Comparison of ENCODE assay signal across 8 cellular contexts in the genomic region with DNA sequence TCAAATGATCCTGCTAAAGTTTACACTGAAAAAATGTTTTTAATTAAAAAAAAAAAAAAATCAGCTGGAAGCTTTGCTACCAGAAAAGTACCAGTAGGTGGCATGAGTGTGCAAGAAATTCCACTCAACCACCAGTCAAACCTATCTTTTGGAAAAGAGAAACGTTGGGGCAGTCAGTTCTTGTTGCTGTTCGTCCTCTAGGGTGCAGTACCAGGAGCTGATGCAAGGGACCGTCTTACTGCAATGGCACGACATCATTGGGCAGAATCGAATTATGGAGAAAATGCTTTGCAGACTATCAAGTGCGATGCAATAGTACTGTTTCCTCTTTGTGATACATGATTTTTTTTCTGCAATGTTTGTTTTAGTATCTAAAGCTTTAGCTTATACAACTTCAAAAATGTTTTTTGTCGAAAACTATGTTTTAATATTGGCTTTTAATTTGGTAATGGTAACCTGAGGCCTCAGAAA. TPM values are rescaled to one million over a fixed set of nuclear protein-coding genes. Genes with fewer than 3 reads are reported as not detected.
DNase-seq lines count a peak whose midpoint lies in the region; ATAC-seq and TF ChIP-seq lines count a peak whose summit lies in the region.

No MANE protein-coding gene starts in this region.

- intact Hi-C loops in CD4-positive, alpha-beta T cell (cut with DNase I, micrococcal nuclease) = loop anchor here (1.0 to 10.0 kb wide), 7 partner anchors 74 to 1360 kb away; no protein-coding TSS in a partner anchor

- H3K9me3 ChIP-seq in CD4-positive, alpha-beta T cell (ENCODE audit: control insufficient read depth, low read length) = no peaks in the 10 kb centered on the region

- H3K9me3 Mint-ChIP-seq in CD4-positive, alpha-beta T cell = no peaks in the 10 kb centered on the region
- H3K9me3 Mint-ChIP-seq in WTC11 = no peaks in the 10 kb centered on the region

- peak in 9 of 10 experiments; percentile 23 to 70 (median 39) for DNase-seq in CD4-positive, alpha-beta T cell
- DNase-seq in NCI-H345 treated with DMSO at 0.1 percent for 48 hours (lab: John Stamatoyannopoulos, UW; ENCODE audit: unreplicated experiment) = peak; percentile 91
- peak; percentile 54 for DNase-seq in WTC11 (ENCODE audit: low spot score)
- peak; percentile 96 for DNase-seq in choroid plexus epithelial cell (ENCODE audit: low read depth)
- peak; percentile 51 for DNase-seq in left lobe of liver (ENCODE audit: low spot score)
- DNase-seq in stimulated activated CD8-positive, alpha-beta memory T cell treated with anti-CD3 and anti-CD28 coated beads, Interleukin-12 subunit alpha, Interleukin-12 subunit beta, amount 100 ng/mL, for 1 hour (ENCODE audit: low read depth) = peak; percentile 43

- no peak overlapping the region for H3K4me3 ChIP-seq in choroid plexus epithelial cell (ENCODE audit: low read depth, low read length)

- POLR2A ChIA-PET in CD4-positive, alpha-beta T cell (lab: Charles Lee) = interaction anchor here (0.8 to 4.9 kb wide), 23 partner anchors 10 to 548 kb away, joined by 3 to 68 read pairs (median 4); a partner anchor contains a TSS
- POLR2A ChIA-PET in WTC11 (lab: Charles Lee) = interaction anchor here (0.7 to 2.1 kb wide), 6 partner anchors 17 to 547 kb away, joined by 3 to 9 read pairs (median 4); a partner anchor contains a TSS

- H3K4me3 Mint-ChIP-seq in CD4-positive, alpha-beta T cell = no peak overlapping the region
- H3K4me3 Mint-ChIP-seq in WTC11 = no peak overlapping the region

- H3K4me1 Mint-ChIP-seq in CD4-positive, alpha-beta T cell (ENCODE audit: low read depth) = peaks cover 18% of the 10 kb centered on the region
- H3K4me1 Mint-ChIP-seq in WTC11 = peaks cover 22% of the 10 kb centered on the region

- no peaks in the 10 kb centered on the region for H3K27me3 ChIP-seq in CD4-positive, alpha-beta T cell (ENCODE audit: control insufficient read depth, insufficient read depth, low read length)

- peak overlapping the region; percentile 74 for H3K27ac Mint-ChIP-seq in CD4-positive, alpha-beta T cell
- no peak overlapping the region for H3K27ac Mint-ChIP-seq in WTC11

- CTCF ChIA-PET in CD4-positive, alpha-beta T cell (lab: Charles Lee) = interaction anchor here (0.6 to 4.5 kb wide), 44 partner anchors 9 to 548 kb away, joined by 3 to 78 read pairs (median 5); a partner anchor contains a TSS
- CTCF ChIA-PET in WTC11 (lab: Charles Lee) = interaction anchor here (0.5 to 7.9 kb wide), 84 partner anchors 8 to 1168 kb away, joined by 3 to 237 read pairs (median 4); a partner anchor contains a TSS

- ATAC-seq in CD4-positive, alpha-beta T cell (ENCODE audit: poor library complexity) = peak; percentile 76
- ATAC-seq in GM19328 (IDR thresholded peaks at IDR 0.05; ENCODE audit: unreplicated experiment) (peak; percentile 84), HG03442 (IDR thresholded peaks at IDR 0.05; ENCODE audit: unreplicated experiment) (peak; percentile 91), WTC11 (peak; percentile 97), left lobe of liver (peak; percentile 99)

- peaks cover 33% of the 10 kb centered on the region for H3K36me3 Mint-ChIP-seq in CD4-positive, alpha-beta T cell (ENCODE audit: low read depth)
- peaks cover 4% of the 10 kb centered on the region for H3K36me3 Mint-ChIP-seq in WTC11

- H3K27ac ChIP-seq in CD4-positive, alpha-beta T cell (ENCODE audit: low read depth, low read length) = no peak overlapping the region

- H3K27me3 Mint-ChIP-seq in CD4-positive, alpha-beta T cell = no peaks in the 10 kb centered on the region
- H3K27me3 Mint-ChIP-seq in WTC11 (ENCODE audit: low read depth) = no peaks in the 10 kb centered on the region

- peak; percentile 97 for TF ChIP-seq CTCF in CD4-positive, alpha-beta T cell (IDR thresholded peaks at IDR 0.05)
- TF ChIP-seq CTCF in WTC11 (IDR thresholded peaks at IDR 0.05) (peak; percentile 73), choroid plexus epithelial cell (conservative IDR thresholded peaks at IDR 0.05; ENCODE audit: low read depth, low read length) (peak; percentile 90)

TF ChIP-seq in WTC11, 78 proteins besides CTCF, POLR2A, EP300 and RAD21:
- TF ChIP-seq, protein P1, sequence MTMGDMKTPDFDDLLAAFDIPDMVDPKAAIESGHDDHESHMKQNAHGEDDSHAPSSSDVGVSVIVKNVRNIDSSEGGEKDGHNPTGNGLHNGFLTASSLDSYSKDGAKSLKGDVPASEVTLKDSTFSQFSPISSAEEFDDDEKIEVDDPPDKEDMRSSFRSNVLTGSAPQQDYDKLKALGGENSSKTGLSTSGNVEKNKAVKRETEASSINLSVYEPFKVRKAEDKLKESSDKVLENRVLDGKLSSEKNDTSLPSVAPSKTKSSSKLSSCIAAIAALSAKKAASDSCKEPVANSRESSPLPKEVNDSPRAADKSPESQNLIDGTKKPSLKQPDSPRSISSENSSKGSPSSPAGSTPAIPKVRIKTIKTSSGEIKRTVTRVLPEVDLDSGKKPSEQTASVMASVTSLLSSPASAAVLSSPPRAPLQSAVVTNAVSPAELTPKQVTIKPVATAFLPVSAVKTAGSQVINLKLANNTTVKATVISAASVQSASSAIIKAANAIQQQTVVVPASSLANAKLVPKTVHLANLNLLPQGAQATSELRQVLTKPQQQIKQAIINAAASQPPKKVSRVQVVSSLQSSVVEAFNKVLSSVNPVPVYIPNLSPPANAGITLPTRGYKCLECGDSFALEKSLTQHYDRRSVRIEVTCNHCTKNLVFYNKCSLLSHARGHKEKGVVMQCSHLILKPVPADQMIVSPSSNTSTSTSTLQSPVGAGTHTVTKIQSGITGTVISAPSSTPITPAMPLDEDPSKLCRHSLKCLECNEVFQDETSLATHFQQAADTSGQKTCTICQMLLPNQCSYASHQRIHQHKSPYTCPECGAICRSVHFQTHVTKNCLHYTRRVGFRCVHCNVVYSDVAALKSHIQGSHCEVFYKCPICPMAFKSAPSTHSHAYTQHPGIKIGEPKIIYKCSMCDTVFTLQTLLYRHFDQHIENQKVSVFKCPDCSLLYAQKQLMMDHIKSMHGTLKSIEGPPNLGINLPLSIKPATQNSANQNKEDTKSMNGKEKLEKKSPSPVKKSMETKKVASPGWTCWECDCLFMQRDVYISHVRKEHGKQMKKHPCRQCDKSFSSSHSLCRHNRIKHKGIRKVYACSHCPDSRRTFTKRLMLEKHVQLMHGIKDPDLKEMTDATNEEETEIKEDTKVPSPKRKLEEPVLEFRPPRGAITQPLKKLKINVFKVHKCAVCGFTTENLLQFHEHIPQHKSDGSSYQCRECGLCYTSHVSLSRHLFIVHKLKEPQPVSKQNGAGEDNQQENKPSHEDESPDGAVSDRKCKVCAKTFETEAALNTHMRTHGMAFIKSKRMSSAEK (CRISPR knock-in tag; IDR thresholded peaks at IDR 0.05; ENCODE audit: borderline replicate concordance) = no peak
- TF ChIP-seq, protein P2, sequence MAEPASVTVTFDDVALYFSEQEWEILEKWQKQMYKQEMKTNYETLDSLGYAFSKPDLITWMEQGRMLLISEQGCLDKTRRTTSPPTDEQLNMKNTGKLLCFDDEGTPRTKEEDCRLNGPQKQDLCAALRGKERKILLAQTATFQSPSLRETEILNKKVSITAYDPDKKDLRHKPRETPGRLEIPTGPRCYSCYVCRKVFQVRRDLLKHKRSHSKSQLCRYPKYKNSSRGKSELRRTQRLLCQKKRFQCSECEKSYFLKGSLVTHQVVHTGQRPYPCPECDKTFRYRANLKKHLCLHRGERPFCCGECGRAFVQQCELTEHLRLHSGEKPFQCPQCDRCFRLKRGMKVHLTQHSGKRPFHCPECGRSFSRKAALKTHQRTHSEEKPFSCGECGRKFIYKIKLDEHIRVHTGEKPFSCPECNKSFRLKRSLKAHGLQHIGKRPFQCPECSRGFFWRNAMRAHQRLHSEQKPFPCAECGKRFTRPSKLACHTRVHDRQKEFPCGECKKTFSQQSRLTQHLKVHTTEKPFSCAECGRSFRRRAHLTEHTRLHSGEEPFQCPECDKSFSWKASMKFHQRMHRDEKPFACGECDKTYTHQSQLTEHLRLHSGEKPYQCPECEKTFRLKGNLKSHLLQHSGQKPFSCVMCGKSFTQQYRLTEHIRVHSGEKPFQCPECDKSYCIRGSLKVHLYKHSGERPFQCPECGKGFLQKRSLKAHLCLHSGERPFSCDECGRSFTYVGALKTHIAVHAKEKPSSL (CRISPR knock-in tag; conservative IDR thresholded peaks at IDR 0.05) = no peak
- TF ChIP-seq, protein P3, sequence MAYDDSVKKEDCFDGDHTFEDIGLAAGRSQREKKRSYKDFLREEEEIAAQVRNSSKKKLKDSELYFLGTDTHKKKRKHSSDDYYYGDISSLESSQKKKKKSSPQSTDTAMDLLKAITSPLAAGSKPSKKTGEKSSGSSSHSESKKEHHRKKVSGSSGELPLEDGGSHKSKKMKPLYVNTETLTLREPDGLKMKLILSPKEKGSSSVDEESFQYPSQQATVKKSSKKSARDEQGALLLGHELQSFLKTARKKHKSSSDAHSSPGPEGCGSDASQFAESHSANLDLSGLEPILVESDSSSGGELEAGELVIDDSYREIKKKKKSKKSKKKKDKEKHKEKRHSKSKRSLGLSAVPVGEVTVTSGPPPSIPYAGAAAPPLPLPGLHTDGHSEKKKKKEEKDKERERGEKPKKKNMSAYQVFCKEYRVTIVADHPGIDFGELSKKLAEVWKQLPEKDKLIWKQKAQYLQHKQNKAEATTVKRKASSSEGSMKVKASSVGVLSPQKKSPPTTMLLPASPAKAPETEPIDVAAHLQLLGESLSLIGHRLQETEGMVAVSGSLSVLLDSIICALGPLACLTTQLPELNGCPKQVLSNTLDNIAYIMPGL (CRISPR knock-in tag; IDR thresholded peaks at IDR 0.05) = 0 out of 2 replicates have a peak, but pooled peaks have one; percentile 56
- TF ChIP-seq ZNF121 (CRISPR knock-in tag; IDR thresholded peaks at IDR 0.05) (peak; percentile 98), GABPB1 (CRISPR knock-in tag; IDR thresholded peaks at IDR 0.05) (peak; percentile 92)
TF ChIP-seq in WTC11: peak in this region for 3.

RNA-seq across cellular contexts. Expression of a gene that starts 18.3 kb away (rescaled TPM):
- 100 to 1,000 TPM; 932 to 972 TPM for total RNA-seq in CD4-positive, alpha-beta T cell
- total RNA-seq in WTC11 (2021) = 25.3 to 27.3 TPM (median 26.5 TPM) in 3 replicates
- total RNA-seq in left lobe of liver = 33.5 TPM

Comparison
In these comparisons a context has a peak if more than half of its experiments do, and no peak if none do; other contexts are left out.
1. DNase-seq: peak in every context shown above with its lines; median percentile 96 in choroid plexus epithelial cell; 91 in NCI-H345 treated with DMSO at 0.1 percent for 48 hours; 54 in WTC11; 51 in left lobe of liver; 43 in stimulated activated CD8-positive, alpha-beta memory T cell treated with anti-CD3 and anti-CD28 coated beads, Interleukin-12 subunit alpha, Interleukin-12 subunit beta, amount 100 ng/mL, for 1 hour; 39 in CD4-positive, alpha-beta T cell.
2. RNA of a gene that starts 18.3 kb away (total RNA-seq): 932 to 972 TPM in CD4-positive, alpha-beta T cell; 33.5 TPM in left lobe of liver (single experiment) and 25.3 to 27.3 TPM in WTC11; every median in the first group is over 10 times any median in the second.
3. Peak in every context shown above with its lines, with median percentiles within 50 percentile points of each other: ATAC-seq and CTCF ChIP-seq.